14 cellular contexts compared by ENCODE assay signal in the genomic region with DNA sequence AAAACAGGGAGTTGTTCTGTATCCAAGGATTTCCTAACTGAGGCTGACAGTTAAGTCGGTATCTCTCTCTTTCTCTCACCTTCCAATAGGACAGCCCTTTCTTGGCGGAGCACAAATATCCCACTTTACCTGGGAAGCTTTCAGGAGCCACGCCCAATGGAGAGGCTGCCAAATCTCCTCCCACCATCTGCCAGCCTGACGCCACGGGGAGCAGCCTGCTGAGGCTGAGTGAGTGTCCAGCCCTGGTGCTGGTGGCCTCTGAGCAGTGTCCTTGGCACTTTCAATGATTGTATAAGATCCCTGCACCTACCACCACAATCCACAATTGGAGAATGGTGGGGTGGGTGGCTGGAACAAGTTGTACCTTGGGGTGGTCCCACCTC. TPM values are rescaled to one million over a fixed set of nuclear protein-coding genes. Genes with fewer than 3 reads are reported as not detected.
A peak's percentile ranks its signal among the peaks of the same experiment; 100 is the strongest.
DNase-seq lines count a peak whose midpoint lies in the region; ATAC-seq, FAIRE-seq and TF ChIP-seq lines count a peak whose summit lies in the region.
"Had no signal": no experiment of that assay in that cellular context is flagged by ENCODE, and none has a peak within 500 bp of the region (broad histone marks: within the 10 kb centered on the region; RNA-seq: fewer than 3 reads in every experiment).

No MANE protein-coding gene starts in this region.

- no peak for TF ChIP-seq EP300 in Ishikawa (IDR thresholded peaks at IDR 0.05; ENCODE audit: borderline replicate concordance)

- no peaks in the 10 kb centered on the region for H4K20me1 ChIP-seq in mammary epithelial cell (ENCODE audit: insufficient read depth, low read length)

- TF ChIP-seq POLR2A in GM12892 (IDR thresholded peaks at IDR 0.05; ENCODE audit: low read depth, low read length) = no peak

- no peak for TF ChIP-seq CTCF in mammary epithelial cell (conservative IDR thresholded peaks at IDR 0.05 in 1 of 2, IDR thresholded peaks at IDR 0.05 in 1 of 2; ENCODE audit: extremely low read depth in 1 of 2, insufficient read depth in 1 of 2, low read depth in 1 of 2, low read length in 2 of 2)
- no peak for TF ChIP-seq CTCF in mucosa of descending colon (IDR thresholded peaks at IDR 0.05)
- no peak for TF ChIP-seq CTCF in GM10266 (IDR thresholded peaks at IDR 0.05; ENCODE audit: control insufficient read depth, insufficient read depth, low read depth, missing control alignments)

- H2AFZ ChIP-seq in mammary epithelial cell (ENCODE audit: low read depth, low read length) = no peak overlapping the region
- H2AFZ ChIP-seq: GM23248, neural progenitor cell had no signal

- WGBS in mammary epithelial cell (ENCODE audit: low coverage, missing lambda C conversion rate) = 81% methylated on average over 5 of the region's 5 CpGs

- H3K27ac ChIP-seq in mammary epithelial cell (ENCODE audit: insufficient read depth, low read depth, low read length) = no peak overlapping the region
- H3K27ac ChIP-seq: GM23248, neural progenitor cell, suprapubic skin had no signal

- no peaks in the 10 kb centered on the region for H3K27me3 ChIP-seq in mammary epithelial cell (ENCODE audit: insufficient read depth, low read length)
- H3K27me3 ChIP-seq: neural progenitor cell, suprapubic skin had no signal

- FAIRE-seq in GM12892 (lab: Jason Lieb, UNC) = peak; percentile 9
- FAIRE-seq: endometrium, TTC549 had no signal

- CTCF ChIA-PET in mammary epithelial cell (lab: Charles Lee; ENCODE audit: low non-redundant PET) = no interaction called here

- ATAC-seq in mucosa of descending colon (peak; percentile 95), GM21717 (IDR thresholded peaks at IDR 0.05; ENCODE audit: unreplicated experiment) (no peak)
- ATAC-seq: activated CD8-positive, alpha-beta T cell treated with anti-CD3 and anti-CD28 coated beads for 36 hours had no signal

- intact Hi-C loops in mammary epithelial cell (cut with micrococcal nuclease) (no loop called here), mucosa of descending colon (cut with DNase I, micrococcal nuclease) (loop anchor here in 1 of 2 donors (10.0 kb wide), 1 partner anchor 75 kb away; no protein-coding TSS in a partner anchor)

- dilution Hi-C loops in mammary epithelial cell (cut with HindIII; ENCODE audit: low sequenced_read_pairs) = no loop called here

- TF ChIP-seq RAD21 in Ishikawa (IDR thresholded peaks at IDR 0.05; ENCODE audit: low read depth) = no peak

- TSS peak; percentile 96 for BruUV-seq in mammary epithelial cell (replicated peaks; lab: Mats Ljungman, UMichigan)

- no peaks in the 10 kb centered on the region for H3K79me2 ChIP-seq in mammary epithelial cell (ENCODE audit: insufficient read depth, low read length)

- peaks cover 10% of the 10 kb centered on the region for H3K4me1 ChIP-seq in mammary epithelial cell (ENCODE audit: insufficient read depth, low read length)
- H3K4me1 ChIP-seq in mucosa of descending colon (ENCODE audit: low read depth) = peaks cover 26% of the 10 kb centered on the region

- H3K9me3 ChIP-seq in mammary epithelial cell (replicated peaks; ENCODE audit: insufficient read depth, low read length) (no peaks in the 10 kb centered on the region), mucosa of descending colon (no peaks in the 10 kb centered on the region)
- H3K9me3 ChIP-seq: suprapubic skin had no signal

- H3K4me3 ChIP-seq in mammary epithelial cell (replicated peaks in 1 of 3; ENCODE audit: insufficient read depth in 1 of 3, low read depth in 2 of 3, low read length in 3 of 3) = no peak overlapping the region
- no peak overlapping the region for H3K4me3 ChIP-seq in mucosa of descending colon
- H3K4me3 ChIP-seq: GM23248, neural progenitor cell, suprapubic skin had no signal

- no peaks in the 10 kb centered on the region for H3K36me3 ChIP-seq in mammary epithelial cell (ENCODE audit: insufficient read depth, low read length)
- no peaks in the 10 kb centered on the region for H3K36me3 ChIP-seq in mucosa of descending colon (ENCODE audit: low read depth)
- H3K36me3 ChIP-seq: neural progenitor cell had no signal

- no peak overlapping the region for H3K9ac ChIP-seq in mammary epithelial cell (ENCODE audit: insufficient read depth, low read length)
- H3K9ac ChIP-seq: GM23248, neural progenitor cell had no signal

- H3K4me2 ChIP-seq in mammary epithelial cell (ENCODE audit: insufficient read depth, low read depth, low read length) = no peak overlapping the region
- H3K4me2 ChIP-seq: neural progenitor cell had no signal

- DNase-seq in GM12892 (ENCODE audit: insufficient read length) = no peak
- no peak for DNase-seq in mammary epithelial cell
- DNase-seq in mucosa of descending colon = peak; percentile 82 to 94 (median 90)
- no peak for DNase-seq in GM10266 (ENCODE audit: extremely low spot score)
- no peak for DNase-seq in NOMO-1 (lab: John Stamatoyannopoulos, UW; ENCODE audit: unreplicated experiment in 2 of 2)
- DNase-seq in stimulated activated CD4-positive, alpha-beta T cell treated with anti-CD3 and anti-CD28 coated beads, Interleukin-4, amount 100 ng/mL, for 24 hours = no peak
- DNase-seq: activated CD8-positive, alpha-beta T cell treated with anti-CD3 and anti-CD28 coated beads for 36 hours; GM23248 had no signal

- in situ Hi-C loops in mammary epithelial cell (cut with MboI; ENCODE audit: low sequenced_read_pairs in 2 of 2) = no loop called here

TF ChIP-seq in Ishikawa, 13 proteins besides CTCF, POLR2A, EP300 and RAD21:
- TF ChIP-seq NFIC (IDR thresholded peaks at IDR 0.05) (peak; percentile 64), CREB1 (IDR thresholded peaks at IDR 0.05; ENCODE audit: low read depth) (no peak), ZBTB7A (IDR thresholded peaks at IDR 0.05; ENCODE audit: low read depth) (no peak), EGR1 (IDR thresholded peaks at IDR 0.05) (no peak)
- TF ChIP-seq, protein P1, sequence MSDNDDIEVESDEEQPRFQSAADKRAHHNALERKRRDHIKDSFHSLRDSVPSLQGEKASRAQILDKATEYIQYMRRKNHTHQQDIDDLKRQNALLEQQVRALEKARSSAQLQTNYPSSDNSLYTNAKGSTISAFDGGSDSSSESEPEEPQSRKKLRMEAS (IDR thresholded peaks at IDR 0.05) = no peak

RNA-seq across cellular contexts. Expression of gene CYB5R2, which starts 33.7 kb away (rescaled TPM):
- polyA plus RNA-seq in GM12892 (2012; ENCODE audit: missing spikeins) = 23.2 TPM
- total RNA-seq in mammary epithelial cell (10 to 100 TPM; 11.3 to 17.6 TPM), mucosa of descending colon (1 to 10 TPM; 2.3 to 7.0 (median 6.3) TPM)
- 12.3 TPM for polyA plus RNA-seq in mammary epithelial cell
- 23.6 TPM for polyA minus RNA-seq in mammary epithelial cell

Comparison
In these comparisons a context has a peak if more than half of its experiments do, and no peak if none do; other contexts are left out.
1. DNase-seq: peak in mucosa of descending colon (3 of 3); none in GM12892 (single experiment), mammary epithelial cell (single experiment), GM10266 (single experiment), NOMO-1 (0 of 2) and stimulated activated CD4-positive, alpha-beta T cell treated with anti-CD3 and anti-CD28 coated beads, Interleukin-4, amount 100 ng/mL, for 24 hours (single experiment).